ENCODE assay signal across 8 cellular contexts in the genomic region with DNA sequence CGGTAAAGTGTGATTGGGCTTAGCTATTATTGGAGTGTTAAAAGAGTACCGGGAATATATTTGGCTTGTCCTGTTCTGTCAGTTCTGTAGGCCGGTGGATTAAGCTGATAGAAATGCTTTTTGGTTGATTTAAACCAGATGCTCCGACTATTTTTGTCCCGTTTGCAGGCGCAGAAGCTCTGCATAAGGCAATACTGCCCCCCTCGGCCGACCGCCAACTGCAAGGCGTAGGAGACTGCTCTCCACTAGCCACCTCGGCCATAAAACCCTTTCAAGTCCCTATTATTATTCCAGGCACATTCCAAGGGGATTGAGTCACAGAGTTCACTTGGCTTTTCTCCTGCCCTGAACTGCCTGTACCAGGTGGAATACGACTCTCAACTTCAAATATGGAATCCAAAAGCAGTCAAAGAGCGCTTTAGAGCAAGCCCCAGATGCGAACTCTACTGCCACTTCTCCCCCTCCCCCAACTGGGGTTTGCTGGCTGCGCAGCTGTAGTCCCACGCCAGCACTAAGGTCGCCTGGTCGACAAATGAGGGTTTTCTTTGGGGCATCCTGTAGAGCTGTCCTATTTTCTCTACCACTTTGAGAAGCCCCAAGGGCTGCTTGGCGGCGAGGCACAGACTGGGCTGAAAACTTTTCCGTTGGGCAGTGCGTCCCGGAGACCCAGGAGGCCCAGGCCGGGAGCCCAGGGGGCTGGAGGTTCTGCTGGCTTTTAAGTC.
DNase-seq lines count a peak whose midpoint lies in the region; ATAC-seq and TF ChIP-seq lines count a peak whose summit lies in the region.

No MANE protein-coding gene starts in this region.

- peak; percentile 70 for TF ChIP-seq CTCF in fibroblast of mammary gland (conservative IDR thresholded peaks at IDR 0.05; ENCODE audit: control insufficient read depth, insufficient read depth, low read depth, low read length)

- peak; percentile 86 for DNase-seq in DMS53 treated with DMSO at 0.1 percent for 48 hours (lab: John Stamatoyannopoulos, UW; ENCODE audit: unreplicated experiment)
- DNase-seq in Jurkat, Clone E6-1 (ENCODE audit: low read depth, low spot score): peak; percentile 45
- DNase-seq in fibroblast of mammary gland (ENCODE audit: low read depth): peak; percentile 99
- DNase-seq in naive thymus-derived CD8-positive, alpha-beta T cell: peak; percentile 55 to 85 (median 74)
- peak; percentile 82 for DNase-seq in stimulated activated naive B cell treated with anti-CD40 and anti-IgM and Interleukin-4, amounts not matched to agents 10 μg/mL and 1 μg/mL and 100 μg/mL, for 72 hours

- no peaks in the 10 kb centered on the region for H3K9me3 Mint-ChIP-seq in activated T-helper 17 cell treated with anti-CD3 and anti-CD28 coated beads, Interleukin-2, amount 50 U/mL, for 72 hours
- H3K9me3 Mint-ChIP-seq in naive thymus-derived CD8-positive, alpha-beta T cell: no peaks in the 10 kb centered on the region
- H3K9me3 Mint-ChIP-seq in stimulated activated naive B cell treated with anti-CD40 and anti-IgM and Interleukin-4, amounts not matched to agents 10 μg/mL and 1 μg/mL and 100 μg/mL, for 72 hours: no peaks in the 10 kb centered on the region

- H3K36me3 Mint-ChIP-seq in activated T-helper 17 cell treated with anti-CD3 and anti-CD28 coated beads, Interleukin-2, amount 50 U/mL, for 72 hours (ENCODE audit: low read depth): no peaks in the 10 kb centered on the region
- H3K36me3 Mint-ChIP-seq in naive thymus-derived CD8-positive, alpha-beta T cell: no peaks in the 10 kb centered on the region
- no peaks in the 10 kb centered on the region for H3K36me3 Mint-ChIP-seq in stimulated activated naive B cell treated with anti-CD40 and anti-IgM and Interleukin-4, amounts not matched to agents 10 μg/mL and 1 μg/mL and 100 μg/mL, for 72 hours

- H3K27ac Mint-ChIP-seq in activated T-helper 17 cell treated with anti-CD3 and anti-CD28 coated beads, Interleukin-2, amount 50 U/mL, for 72 hours: peak overlapping the region; percentile 82
- H3K27ac Mint-ChIP-seq in naive thymus-derived CD8-positive, alpha-beta T cell: peak overlapping the region; percentile 82 to 94 (median 89)
- peak overlapping the region; percentile 95 for H3K27ac Mint-ChIP-seq in stimulated activated naive B cell treated with anti-CD40 and anti-IgM and Interleukin-4, amounts not matched to agents 10 μg/mL and 1 μg/mL and 100 μg/mL, for 72 hours

- H3K4me3 ChIP-seq in Jurkat, Clone E6-1 (ENCODE audit: low read length): peak overlapping the region; percentile 79
- peak overlapping the region; percentile 52 for H3K4me3 ChIP-seq in fibroblast of mammary gland (ENCODE audit: control insufficient read depth, low read depth, low read length)

- peaks cover 12% of the 10 kb centered on the region for H3K4me1 Mint-ChIP-seq in activated T-helper 17 cell treated with anti-CD3 and anti-CD28 coated beads, Interleukin-2, amount 50 U/mL, for 72 hours
- H3K4me1 Mint-ChIP-seq in naive thymus-derived CD8-positive, alpha-beta T cell: peaks cover 18 to 35% (median 28%) of the 10 kb centered on the region in 4 donors
- peaks cover 9 to 33% of the 10 kb centered on the region in 2 donors for H3K4me1 Mint-ChIP-seq in stimulated activated naive B cell treated with anti-CD40 and anti-IgM and Interleukin-4, amounts not matched to agents 10 μg/mL and 1 μg/mL and 100 μg/mL, for 72 hours

- POLR2A ChIA-PET in naive thymus-derived CD8-positive, alpha-beta T cell (lab: Charles Lee): interaction anchor here (0.5 to 2.2 kb wide), 6 partner anchors 17 to 497 kb away, joined by 4 to 7 read pairs (median 6); partner anchors contain the start of gene NRBF2

- H3K4me3 Mint-ChIP-seq in activated T-helper 17 cell treated with anti-CD3 and anti-CD28 coated beads, Interleukin-2, amount 50 U/mL, for 72 hours: peak overlapping the region; percentile 80
- peak overlapping the region; percentile 85 to 98 (median 94) for H3K4me3 Mint-ChIP-seq in naive thymus-derived CD8-positive, alpha-beta T cell
- H3K4me3 Mint-ChIP-seq in stimulated activated naive B cell treated with anti-CD40 and anti-IgM and Interleukin-4, amounts not matched to agents 10 μg/mL and 1 μg/mL and 100 μg/mL, for 72 hours: peak overlapping the region; percentile 92 to 99

- H3K27me3 Mint-ChIP-seq in activated T-helper 17 cell treated with anti-CD3 and anti-CD28 coated beads, Interleukin-2, amount 50 U/mL, for 72 hours: no peaks in the 10 kb centered on the region
- H3K27me3 Mint-ChIP-seq in naive thymus-derived CD8-positive, alpha-beta T cell: no peaks in the 10 kb centered on the region
- H3K27me3 Mint-ChIP-seq in stimulated activated naive B cell treated with anti-CD40 and anti-IgM and Interleukin-4, amounts not matched to agents 10 μg/mL and 1 μg/mL and 100 μg/mL, for 72 hours: no peaks in the 10 kb centered on the region

- peak; percentile 51 for ATAC-seq in GM21717 (IDR thresholded peaks at IDR 0.05; ENCODE audit: unreplicated experiment)
- peak; percentile 69 for ATAC-seq in activated T-helper 17 cell treated with anti-CD3 and anti-CD28 coated beads, Interleukin-2, amount 50 U/mL, for 72 hours (replicated peaks)
- ATAC-seq in naive thymus-derived CD8-positive, alpha-beta T cell: peak; percentile 59 to 72
- peak; percentile 67 to 68 for ATAC-seq in stimulated activated naive B cell treated with anti-CD40 and anti-IgM and Interleukin-4, amounts not matched to agents 10 μg/mL and 1 μg/mL and 100 μg/mL, for 72 hours (replicated peaks)

TF ChIP-seq in PFSK-1, 5 proteins besides CTCF, POLR2A, EP300 and RAD21:
- TF ChIP-seq SIN3A (IDR thresholded peaks at IDR 0.05; ENCODE audit: borderline replicate concordance, insufficient read depth, low read length): peak; percentile 76; the same call in 1 of the 2 replicates
- no peak for TF ChIP-seq POLR2AphosphoS5 (IDR thresholded peaks at IDR 0.05; ENCODE audit: low read depth, low read length)
- TF ChIP-seq FOXP2 (optimal IDR thresholded peaks at IDR 0.05; ENCODE audit: borderline replicate concordance, extremely low read depth, extremely low read length, insufficient read depth): no peak
- 0 out of 2 replicates have a peak, but pooled peaks have one; percentile 15 for TF ChIP-seq TAF1 (IDR thresholded peaks at IDR 0.05; ENCODE audit: borderline replicate concordance, insufficient read depth, low read length)
- TF ChIP-seq, protein P1, sequence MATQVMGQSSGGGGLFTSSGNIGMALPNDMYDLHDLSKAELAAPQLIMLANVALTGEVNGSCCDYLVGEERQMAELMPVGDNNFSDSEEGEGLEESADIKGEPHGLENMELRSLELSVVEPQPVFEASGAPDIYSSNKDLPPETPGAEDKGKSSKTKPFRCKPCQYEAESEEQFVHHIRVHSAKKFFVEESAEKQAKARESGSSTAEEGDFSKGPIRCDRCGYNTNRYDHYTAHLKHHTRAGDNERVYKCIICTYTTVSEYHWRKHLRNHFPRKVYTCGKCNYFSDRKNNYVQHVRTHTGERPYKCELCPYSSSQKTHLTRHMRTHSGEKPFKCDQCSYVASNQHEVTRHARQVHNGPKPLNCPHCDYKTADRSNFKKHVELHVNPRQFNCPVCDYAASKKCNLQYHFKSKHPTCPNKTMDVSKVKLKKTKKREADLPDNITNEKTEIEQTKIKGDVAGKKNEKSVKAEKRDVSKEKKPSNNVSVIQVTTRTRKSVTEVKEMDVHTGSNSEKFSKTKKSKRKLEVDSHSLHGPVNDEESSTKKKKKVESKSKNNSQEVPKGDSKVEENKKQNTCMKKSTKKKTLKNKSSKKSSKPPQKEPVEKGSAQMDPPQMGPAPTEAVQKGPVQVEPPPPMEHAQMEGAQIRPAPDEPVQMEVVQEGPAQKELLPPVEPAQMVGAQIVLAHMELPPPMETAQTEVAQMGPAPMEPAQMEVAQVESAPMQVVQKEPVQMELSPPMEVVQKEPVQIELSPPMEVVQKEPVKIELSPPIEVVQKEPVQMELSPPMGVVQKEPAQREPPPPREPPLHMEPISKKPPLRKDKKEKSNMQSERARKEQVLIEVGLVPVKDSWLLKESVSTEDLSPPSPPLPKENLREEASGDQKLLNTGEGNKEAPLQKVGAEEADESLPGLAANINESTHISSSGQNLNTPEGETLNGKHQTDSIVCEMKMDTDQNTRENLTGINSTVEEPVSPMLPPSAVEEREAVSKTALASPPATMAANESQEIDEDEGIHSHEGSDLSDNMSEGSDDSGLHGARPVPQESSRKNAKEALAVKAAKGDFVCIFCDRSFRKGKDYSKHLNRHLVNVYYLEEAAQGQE (IDR thresholded peaks at IDR 0.05; ENCODE audit: insufficient read depth in 1 of 2, low read depth in 2 of 2, low read length in 2 of 2): no peak; a peak in 1 of 4 replicates

Comparison
In these comparisons a context has a peak if more than half of its experiments do, and no peak if none do; other contexts are left out.
1. Peak in every context shown above with its lines: DNase-seq, ATAC-seq and H3K4me3 ChIP-seq.
2. DNase-seq: peak in every context shown above with its lines; median percentile 99 in fibroblast of mammary gland; 86 in DMS53 treated with DMSO at 0.1 percent for 48 hours; 82 in stimulated activated naive B cell treated with anti-CD40 and anti-IgM and Interleukin-4, amounts not matched to agents 10 μg/mL and 1 μg/mL and 100 μg/mL, for 72 hours; 74 in naive thymus-derived CD8-positive, alpha-beta T cell; 45 in Jurkat, Clone E6-1.